Comparison of ENCODE assay signal across 1 cellular context in genomic region chr1:235971571-235972315, GRCh38.
TF ChIP-seq lines count a peak whose summit lies in the region.

No MANE protein-coding gene starts in this region.

TF ChIP-seq in HepG2, 621 proteins besides CTCF, POLR2A, EP300 and RAD21 (continued from another document and continues in another):
- TF ChIP-seq FOXJ3 (CRISPR knock-in tag; IDR thresholded peaks at IDR 0.05; ENCODE audit: borderline replicate concordance) (peak; percentile 26; the same call in 1 of the 2 replicates), SAP130 (CRISPR knock-in tag; IDR thresholded peaks at IDR 0.05; ENCODE audit: low read depth) (peak; percentile 72), ZC3H4 (CRISPR knock-in tag; IDR thresholded peaks at IDR 0.05; ENCODE audit: borderline replicate concordance) (no peak), ZNF841 (CRISPR knock-in tag; IDR thresholded peaks at IDR 0.05; ENCODE audit: borderline replicate concordance) (no peak), FOXA1 (IDR thresholded peaks at IDR 0.05) (no peak), FOXA1 (CRISPR knock-in tag; IDR thresholded peaks at IDR 0.05) (no peak), KAT2B (IDR thresholded peaks at IDR 0.05; ENCODE audit: borderline replicate concordance, low read depth, low read length) (no peak), FOXK2 (IDR thresholded peaks at IDR 0.05) (no peak), SALL1 (CRISPR knock-in tag; IDR thresholded peaks at IDR 0.05) (peak; percentile 47), ZFP90 (CRISPR knock-in tag; IDR thresholded peaks at IDR 0.05; ENCODE audit: borderline replicate concordance) (0 out of 2 replicates have a peak, but pooled peaks have one; percentile 60), ZNF33B (CRISPR knock-in tag; IDR thresholded peaks at IDR 0.05) (no peak), ZNF318 (CRISPR knock-in tag; IDR thresholded peaks at IDR 0.05) (no peak), ZNF615 (CRISPR knock-in tag; IDR thresholded peaks at IDR 0.05; ENCODE audit: borderline replicate concordance) (no peak), ZNF781 (CRISPR knock-in tag; IDR thresholded peaks at IDR 0.05; ENCODE audit: borderline replicate concordance, not compliant biosample characterization) (no peak), TP53 (CRISPR knock-in tag; conservative IDR thresholded peaks at IDR 0.05) (no peak), ZNF142 (CRISPR knock-in tag; IDR thresholded peaks at IDR 0.05) (no peak), SUZ12 (IDR thresholded peaks at IDR 0.05; ENCODE audit: low read depth, low read length) (no peak), FUBP1 (CRISPR knock-in tag; IDR thresholded peaks at IDR 0.05; ENCODE audit: borderline replicate concordance) (no peak)
- TF ChIP-seq, protein P1, sequence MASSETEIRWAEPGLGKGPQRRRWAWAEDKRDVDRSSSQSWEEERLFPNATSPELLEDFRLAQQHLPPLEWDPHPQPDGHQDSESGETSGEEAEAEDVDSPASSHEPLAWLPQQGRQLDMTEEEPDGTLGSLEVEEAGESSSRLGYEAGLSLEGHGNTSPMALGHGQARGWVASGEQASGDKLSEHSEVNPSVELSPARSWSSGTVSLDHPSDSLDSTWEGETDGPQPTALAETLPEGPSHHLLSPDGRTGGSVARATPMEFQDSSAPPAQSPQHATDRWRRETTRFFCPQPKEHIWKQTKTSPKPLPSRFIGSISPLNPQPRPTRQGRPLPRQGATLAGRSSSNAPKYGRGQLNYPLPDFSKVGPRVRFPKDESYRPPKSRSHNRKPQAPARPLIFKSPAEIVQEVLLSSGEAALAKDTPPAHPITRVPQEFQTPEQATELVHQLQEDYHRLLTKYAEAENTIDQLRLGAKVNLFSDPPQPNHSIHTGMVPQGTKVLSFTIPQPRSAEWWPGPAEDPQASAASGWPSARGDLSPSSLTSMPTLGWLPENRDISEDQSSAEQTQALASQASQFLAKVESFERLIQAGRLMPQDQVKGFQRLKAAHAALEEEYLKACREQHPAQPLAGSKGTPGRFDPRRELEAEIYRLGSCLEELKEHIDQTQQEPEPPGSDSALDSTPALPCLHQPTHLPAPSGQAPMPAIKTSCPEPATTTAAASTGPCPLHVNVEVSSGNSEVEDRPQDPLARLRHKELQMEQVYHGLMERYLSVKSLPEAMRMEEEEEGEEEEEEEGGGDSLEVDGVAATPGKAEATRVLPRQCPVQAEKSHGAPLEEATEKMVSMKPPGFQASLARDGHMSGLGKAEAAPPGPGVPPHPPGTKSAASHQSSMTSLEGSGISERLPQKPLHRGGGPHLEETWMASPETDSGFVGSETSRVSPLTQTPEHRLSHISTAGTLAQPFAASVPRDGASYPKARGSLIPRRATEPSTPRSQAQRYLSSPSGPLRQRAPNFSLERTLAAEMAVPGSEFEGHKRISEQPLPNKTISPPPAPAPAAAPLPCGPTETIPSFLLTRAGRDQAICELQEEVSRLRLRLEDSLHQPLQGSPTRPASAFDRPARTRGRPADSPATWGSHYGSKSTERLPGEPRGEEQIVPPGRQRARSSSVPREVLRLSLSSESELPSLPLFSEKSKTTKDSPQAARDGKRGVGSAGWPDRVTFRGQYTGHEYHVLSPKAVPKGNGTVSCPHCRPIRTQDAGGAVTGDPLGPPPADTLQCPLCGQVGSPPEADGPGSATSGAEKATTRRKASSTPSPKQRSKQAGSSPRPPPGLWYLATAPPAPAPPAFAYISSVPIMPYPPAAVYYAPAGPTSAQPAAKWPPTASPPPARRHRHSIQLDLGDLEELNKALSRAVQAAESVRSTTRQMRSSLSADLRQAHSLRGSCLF (CRISPR knock-in tag; IDR thresholded peaks at IDR 0.05; ENCODE audit: borderline replicate concordance): no peak
- TF ChIP-seq, protein P2, sequence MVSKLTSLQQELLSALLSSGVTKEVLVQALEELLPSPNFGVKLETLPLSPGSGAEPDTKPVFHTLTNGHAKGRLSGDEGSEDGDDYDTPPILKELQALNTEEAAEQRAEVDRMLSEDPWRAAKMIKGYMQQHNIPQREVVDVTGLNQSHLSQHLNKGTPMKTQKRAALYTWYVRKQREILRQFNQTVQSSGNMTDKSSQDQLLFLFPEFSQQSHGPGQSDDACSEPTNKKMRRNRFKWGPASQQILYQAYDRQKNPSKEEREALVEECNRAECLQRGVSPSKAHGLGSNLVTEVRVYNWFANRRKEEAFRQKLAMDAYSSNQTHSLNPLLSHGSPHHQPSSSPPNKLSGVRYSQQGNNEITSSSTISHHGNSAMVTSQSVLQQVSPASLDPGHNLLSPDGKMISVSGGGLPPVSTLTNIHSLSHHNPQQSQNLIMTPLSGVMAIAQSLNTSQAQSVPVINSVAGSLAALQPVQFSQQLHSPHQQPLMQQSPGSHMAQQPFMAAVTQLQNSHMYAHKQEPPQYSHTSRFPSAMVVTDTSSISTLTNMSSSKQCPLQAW (CRISPR knock-in tag; IDR thresholded peaks at IDR 0.05): no peak
- TF ChIP-seq, protein P3, sequence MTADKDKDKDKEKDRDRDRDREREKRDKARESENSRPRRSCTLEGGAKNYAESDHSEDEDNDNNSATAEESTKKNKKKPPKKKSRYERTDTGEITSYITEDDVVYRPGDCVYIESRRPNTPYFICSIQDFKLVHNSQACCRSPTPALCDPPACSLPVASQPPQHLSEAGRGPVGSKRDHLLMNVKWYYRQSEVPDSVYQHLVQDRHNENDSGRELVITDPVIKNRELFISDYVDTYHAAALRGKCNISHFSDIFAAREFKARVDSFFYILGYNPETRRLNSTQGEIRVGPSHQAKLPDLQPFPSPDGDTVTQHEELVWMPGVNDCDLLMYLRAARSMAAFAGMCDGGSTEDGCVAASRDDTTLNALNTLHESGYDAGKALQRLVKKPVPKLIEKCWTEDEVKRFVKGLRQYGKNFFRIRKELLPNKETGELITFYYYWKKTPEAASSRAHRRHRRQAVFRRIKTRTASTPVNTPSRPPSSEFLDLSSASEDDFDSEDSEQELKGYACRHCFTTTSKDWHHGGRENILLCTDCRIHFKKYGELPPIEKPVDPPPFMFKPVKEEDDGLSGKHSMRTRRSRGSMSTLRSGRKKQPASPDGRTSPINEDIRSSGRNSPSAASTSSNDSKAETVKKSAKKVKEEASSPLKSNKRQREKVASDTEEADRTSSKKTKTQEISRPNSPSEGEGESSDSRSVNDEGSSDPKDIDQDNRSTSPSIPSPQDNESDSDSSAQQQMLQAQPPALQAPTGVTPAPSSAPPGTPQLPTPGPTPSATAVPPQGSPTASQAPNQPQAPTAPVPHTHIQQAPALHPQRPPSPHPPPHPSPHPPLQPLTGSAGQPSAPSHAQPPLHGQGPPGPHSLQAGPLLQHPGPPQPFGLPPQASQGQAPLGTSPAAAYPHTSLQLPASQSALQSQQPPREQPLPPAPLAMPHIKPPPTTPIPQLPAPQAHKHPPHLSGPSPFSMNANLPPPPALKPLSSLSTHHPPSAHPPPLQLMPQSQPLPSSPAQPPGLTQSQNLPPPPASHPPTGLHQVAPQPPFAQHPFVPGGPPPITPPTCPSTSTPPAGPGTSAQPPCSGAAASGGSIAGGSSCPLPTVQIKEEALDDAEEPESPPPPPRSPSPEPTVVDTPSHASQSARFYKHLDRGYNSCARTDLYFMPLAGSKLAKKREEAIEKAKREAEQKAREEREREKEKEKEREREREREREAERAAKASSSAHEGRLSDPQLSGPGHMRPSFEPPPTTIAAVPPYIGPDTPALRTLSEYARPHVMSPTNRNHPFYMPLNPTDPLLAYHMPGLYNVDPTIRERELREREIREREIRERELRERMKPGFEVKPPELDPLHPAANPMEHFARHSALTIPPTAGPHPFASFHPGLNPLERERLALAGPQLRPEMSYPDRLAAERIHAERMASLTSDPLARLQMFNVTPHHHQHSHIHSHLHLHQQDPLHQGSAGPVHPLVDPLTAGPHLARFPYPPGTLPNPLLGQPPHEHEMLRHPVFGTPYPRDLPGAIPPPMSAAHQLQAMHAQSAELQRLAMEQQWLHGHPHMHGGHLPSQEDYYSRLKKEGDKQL (CRISPR knock-in tag; IDR thresholded peaks at IDR 0.05; ENCODE audit: low read depth): no peak
